1 cellular context compared by ENCODE assay signal in the genomic region with DNA sequence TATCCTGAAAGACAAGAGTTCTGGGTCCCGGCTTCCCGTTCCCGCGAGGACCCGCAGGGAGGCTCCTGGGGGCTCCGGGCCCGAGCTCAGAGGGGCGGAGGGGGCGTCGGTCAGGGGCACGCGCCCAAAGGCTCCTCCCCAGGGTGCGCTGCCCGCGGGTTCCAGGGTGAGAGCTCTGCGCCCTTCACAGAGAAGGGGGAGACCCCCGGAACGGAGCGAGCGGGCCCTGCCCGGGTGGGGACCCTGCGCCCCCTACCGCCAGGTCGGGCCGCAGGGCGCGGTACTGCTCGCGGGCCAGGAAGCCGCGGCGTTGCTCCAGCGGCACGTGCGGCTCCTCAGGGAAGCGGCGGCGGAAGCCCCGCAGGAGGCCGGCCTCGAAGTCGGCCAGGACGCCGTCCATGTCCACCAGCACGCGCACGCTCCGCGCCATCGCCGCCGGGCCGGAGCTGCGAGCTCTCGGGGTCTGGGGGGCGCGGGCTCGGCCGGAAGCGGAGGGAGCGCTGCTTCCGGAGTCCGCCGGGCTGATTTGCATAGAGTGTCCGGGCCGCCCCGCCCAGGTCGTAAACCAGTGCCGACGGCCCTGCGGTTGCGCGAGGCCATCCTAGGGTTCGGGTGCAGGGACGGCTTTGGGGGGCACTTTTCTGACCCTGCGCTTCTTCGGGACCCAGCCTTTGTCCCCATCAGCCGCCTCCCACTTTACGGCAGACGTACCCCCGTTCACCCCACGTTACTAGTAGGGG.
TF ChIP-seq lines count a peak whose summit lies in the region.

A gene (minus strand): TSS at position 465 of the 740 bp plus-strand sequence. CDS start 35 bp downstream, at position 430.

TF ChIP-seq in HepG2, 621 proteins besides CTCF, POLR2A, EP300 and RAD21 (continued from another document and continues in another):
- TF ChIP-seq, protein P1, sequence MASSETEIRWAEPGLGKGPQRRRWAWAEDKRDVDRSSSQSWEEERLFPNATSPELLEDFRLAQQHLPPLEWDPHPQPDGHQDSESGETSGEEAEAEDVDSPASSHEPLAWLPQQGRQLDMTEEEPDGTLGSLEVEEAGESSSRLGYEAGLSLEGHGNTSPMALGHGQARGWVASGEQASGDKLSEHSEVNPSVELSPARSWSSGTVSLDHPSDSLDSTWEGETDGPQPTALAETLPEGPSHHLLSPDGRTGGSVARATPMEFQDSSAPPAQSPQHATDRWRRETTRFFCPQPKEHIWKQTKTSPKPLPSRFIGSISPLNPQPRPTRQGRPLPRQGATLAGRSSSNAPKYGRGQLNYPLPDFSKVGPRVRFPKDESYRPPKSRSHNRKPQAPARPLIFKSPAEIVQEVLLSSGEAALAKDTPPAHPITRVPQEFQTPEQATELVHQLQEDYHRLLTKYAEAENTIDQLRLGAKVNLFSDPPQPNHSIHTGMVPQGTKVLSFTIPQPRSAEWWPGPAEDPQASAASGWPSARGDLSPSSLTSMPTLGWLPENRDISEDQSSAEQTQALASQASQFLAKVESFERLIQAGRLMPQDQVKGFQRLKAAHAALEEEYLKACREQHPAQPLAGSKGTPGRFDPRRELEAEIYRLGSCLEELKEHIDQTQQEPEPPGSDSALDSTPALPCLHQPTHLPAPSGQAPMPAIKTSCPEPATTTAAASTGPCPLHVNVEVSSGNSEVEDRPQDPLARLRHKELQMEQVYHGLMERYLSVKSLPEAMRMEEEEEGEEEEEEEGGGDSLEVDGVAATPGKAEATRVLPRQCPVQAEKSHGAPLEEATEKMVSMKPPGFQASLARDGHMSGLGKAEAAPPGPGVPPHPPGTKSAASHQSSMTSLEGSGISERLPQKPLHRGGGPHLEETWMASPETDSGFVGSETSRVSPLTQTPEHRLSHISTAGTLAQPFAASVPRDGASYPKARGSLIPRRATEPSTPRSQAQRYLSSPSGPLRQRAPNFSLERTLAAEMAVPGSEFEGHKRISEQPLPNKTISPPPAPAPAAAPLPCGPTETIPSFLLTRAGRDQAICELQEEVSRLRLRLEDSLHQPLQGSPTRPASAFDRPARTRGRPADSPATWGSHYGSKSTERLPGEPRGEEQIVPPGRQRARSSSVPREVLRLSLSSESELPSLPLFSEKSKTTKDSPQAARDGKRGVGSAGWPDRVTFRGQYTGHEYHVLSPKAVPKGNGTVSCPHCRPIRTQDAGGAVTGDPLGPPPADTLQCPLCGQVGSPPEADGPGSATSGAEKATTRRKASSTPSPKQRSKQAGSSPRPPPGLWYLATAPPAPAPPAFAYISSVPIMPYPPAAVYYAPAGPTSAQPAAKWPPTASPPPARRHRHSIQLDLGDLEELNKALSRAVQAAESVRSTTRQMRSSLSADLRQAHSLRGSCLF (CRISPR knock-in tag; IDR thresholded peaks at IDR 0.05; ENCODE audit: borderline replicate concordance) = no peak
- TF ChIP-seq AGO2 (optimal IDR thresholded peaks at IDR 0.05; ENCODE audit: low read depth, low read length) = peak; percentile 96
- TF ChIP-seq PLRG1 (conservative IDR thresholded peaks at IDR 0.05) = no peak
- TF ChIP-seq, protein P2, sequence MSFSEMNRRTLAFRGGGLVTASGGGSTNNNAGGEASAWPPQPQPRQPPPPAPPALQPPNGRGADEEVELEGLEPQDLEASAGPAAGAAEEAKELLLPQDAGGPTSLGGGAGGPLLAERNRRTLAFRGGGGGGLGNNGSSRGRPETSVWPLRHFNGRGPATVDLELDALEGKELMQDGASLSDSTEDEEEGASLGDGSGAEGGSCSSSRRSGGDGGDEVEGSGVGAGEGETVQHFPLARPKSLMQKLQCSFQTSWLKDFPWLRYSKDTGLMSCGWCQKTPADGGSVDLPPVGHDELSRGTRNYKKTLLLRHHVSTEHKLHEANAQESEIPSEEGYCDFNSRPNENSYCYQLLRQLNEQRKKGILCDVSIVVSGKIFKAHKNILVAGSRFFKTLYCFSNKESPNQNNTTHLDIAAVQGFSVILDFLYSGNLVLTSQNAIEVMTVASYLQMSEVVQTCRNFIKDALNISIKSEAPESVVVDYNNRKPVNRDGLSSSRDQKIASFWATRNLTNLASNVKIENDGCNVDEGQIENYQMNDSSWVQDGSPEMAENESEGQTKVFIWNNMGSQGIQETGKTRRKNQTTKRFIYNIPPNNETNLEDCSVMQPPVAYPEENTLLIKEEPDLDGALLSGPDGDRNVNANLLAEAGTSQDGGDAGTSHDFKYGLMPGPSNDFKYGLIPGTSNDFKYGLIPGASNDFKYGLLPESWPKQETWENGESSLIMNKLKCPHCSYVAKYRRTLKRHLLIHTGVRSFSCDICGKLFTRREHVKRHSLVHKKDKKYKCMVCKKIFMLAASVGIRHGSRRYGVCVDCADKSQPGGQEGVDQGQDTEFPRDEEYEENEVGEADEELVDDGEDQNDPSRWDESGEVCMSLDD (CRISPR knock-in tag; IDR thresholded peaks at IDR 0.05; ENCODE audit: borderline replicate concordance) = peak; percentile 52; the same call in 1 of the 2 replicates
- no peak for TF ChIP-seq CEBPB (IDR thresholded peaks at IDR 0.05; ENCODE audit: borderline replicate concordance, low read depth, low read length)
- TF ChIP-seq, protein P3, sequence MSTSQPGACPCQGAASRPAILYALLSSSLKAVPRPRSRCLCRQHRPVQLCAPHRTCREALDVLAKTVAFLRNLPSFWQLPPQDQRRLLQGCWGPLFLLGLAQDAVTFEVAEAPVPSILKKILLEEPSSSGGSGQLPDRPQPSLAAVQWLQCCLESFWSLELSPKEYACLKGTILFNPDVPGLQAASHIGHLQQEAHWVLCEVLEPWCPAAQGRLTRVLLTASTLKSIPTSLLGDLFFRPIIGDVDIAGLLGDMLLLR (CRISPR knock-in tag; IDR thresholded peaks at IDR 0.05) = peak; percentile 93
- TF ChIP-seq, protein P4, sequence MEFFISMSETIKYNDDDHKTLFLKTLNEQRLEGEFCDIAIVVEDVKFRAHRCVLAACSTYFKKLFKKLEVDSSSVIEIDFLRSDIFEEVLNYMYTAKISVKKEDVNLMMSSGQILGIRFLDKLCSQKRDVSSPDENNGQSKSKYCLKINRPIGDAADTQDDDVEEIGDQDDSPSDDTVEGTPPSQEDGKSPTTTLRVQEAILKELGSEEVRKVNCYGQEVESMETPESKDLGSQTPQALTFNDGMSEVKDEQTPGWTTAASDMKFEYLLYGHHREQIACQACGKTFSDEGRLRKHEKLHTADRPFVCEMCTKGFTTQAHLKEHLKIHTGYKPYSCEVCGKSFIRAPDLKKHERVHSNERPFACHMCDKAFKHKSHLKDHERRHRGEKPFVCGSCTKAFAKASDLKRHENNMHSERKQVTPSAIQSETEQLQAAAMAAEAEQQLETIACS (CRISPR knock-in tag; IDR thresholded peaks at IDR 0.05) = peak; percentile 82
- TF ChIP-seq NBN (conservative IDR thresholded peaks at IDR 0.05) = no peak
- TF ChIP-seq, protein P5, sequence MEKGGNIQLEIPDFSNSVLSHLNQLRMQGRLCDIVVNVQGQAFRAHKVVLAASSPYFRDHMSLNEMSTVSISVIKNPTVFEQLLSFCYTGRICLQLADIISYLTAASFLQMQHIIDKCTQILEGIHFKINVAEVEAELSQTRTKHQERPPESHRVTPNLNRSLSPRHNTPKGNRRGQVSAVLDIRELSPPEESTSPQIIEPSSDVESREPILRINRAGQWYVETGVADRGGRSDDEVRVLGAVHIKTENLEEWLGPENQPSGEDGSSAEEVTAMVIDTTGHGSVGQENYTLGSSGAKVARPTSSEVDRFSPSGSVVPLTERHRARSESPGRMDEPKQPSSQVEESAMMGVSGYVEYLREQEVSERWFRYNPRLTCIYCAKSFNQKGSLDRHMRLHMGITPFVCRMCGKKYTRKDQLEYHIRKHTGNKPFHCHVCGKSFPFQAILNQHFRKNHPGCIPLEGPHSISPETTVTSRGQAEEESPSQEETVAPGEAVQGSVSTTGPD (CRISPR knock-in tag; IDR thresholded peaks at IDR 0.05) = no peak
- 0 out of 2 replicates have a peak, but pooled peaks have one; percentile 64 for TF ChIP-seq ZNF557 (CRISPR knock-in tag; IDR thresholded peaks at IDR 0.05)
- TF ChIP-seq PAX8 (CRISPR knock-in tag; IDR thresholded peaks at IDR 0.05; ENCODE audit: borderline replicate concordance) = peak; percentile 82; the same call in 1 of the 2 replicates
- TF ChIP-seq MTA1 (CRISPR knock-in tag; IDR thresholded peaks at IDR 0.05; ENCODE audit: borderline replicate concordance) = peak; percentile 65; the same call in 1 of the 2 replicates
- TF ChIP-seq ZNF207 (IDR thresholded peaks at IDR 0.05; ENCODE audit: borderline replicate concordance) = no peak
- TF ChIP-seq CBX1 (IDR thresholded peaks at IDR 0.05; ENCODE audit: low read depth) = peak; percentile 83
- TF ChIP-seq, protein P6, sequence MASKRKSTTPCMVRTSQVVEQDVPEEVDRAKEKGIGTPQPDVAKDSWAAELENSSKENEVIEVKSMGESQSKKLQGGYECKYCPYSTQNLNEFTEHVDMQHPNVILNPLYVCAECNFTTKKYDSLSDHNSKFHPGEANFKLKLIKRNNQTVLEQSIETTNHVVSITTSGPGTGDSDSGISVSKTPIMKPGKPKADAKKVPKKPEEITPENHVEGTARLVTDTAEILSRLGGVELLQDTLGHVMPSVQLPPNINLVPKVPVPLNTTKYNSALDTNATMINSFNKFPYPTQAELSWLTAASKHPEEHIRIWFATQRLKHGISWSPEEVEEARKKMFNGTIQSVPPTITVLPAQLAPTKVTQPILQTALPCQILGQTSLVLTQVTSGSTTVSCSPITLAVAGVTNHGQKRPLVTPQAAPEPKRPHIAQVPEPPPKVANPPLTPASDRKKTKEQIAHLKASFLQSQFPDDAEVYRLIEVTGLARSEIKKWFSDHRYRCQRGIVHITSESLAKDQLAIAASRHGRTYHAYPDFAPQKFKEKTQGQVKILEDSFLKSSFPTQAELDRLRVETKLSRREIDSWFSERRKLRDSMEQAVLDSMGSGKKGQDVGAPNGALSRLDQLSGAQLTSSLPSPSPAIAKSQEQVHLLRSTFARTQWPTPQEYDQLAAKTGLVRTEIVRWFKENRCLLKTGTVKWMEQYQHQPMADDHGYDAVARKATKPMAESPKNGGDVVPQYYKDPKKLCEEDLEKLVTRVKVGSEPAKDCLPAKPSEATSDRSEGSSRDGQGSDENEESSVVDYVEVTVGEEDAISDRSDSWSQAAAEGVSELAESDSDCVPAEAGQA (IDR thresholded peaks at IDR 0.05; ENCODE audit: low read depth) = no peak
- TF ChIP-seq, protein P6 (CRISPR knock-in tag; IDR thresholded peaks at IDR 0.05; ENCODE audit: borderline replicate concordance) = peak; percentile 64; the same call in 1 of the 2 replicates
- peak; percentile 77; the same call in 1 of the 2 replicates for TF ChIP-seq ETV6 (CRISPR knock-in tag; conservative IDR thresholded peaks at IDR 0.05)
- TF ChIP-seq TBP (CRISPR knock-in tag; IDR thresholded peaks at IDR 0.05) = no peak
- TF ChIP-seq, protein P7, sequence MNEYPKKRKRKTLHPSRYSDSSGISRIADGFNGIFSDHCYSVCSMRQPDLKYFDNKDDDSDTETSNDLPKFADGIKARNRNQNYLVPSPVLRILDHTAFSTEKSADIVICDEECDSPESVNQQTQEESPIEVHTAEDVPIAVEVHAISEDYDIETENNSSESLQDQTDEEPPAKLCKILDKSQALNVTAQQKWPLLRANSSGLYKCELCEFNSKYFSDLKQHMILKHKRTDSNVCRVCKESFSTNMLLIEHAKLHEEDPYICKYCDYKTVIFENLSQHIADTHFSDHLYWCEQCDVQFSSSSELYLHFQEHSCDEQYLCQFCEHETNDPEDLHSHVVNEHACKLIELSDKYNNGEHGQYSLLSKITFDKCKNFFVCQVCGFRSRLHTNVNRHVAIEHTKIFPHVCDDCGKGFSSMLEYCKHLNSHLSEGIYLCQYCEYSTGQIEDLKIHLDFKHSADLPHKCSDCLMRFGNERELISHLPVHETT (CRISPR knock-in tag; conservative IDR thresholded peaks at IDR 0.05) = peak; percentile 88
- TF ChIP-seq, protein P8, sequence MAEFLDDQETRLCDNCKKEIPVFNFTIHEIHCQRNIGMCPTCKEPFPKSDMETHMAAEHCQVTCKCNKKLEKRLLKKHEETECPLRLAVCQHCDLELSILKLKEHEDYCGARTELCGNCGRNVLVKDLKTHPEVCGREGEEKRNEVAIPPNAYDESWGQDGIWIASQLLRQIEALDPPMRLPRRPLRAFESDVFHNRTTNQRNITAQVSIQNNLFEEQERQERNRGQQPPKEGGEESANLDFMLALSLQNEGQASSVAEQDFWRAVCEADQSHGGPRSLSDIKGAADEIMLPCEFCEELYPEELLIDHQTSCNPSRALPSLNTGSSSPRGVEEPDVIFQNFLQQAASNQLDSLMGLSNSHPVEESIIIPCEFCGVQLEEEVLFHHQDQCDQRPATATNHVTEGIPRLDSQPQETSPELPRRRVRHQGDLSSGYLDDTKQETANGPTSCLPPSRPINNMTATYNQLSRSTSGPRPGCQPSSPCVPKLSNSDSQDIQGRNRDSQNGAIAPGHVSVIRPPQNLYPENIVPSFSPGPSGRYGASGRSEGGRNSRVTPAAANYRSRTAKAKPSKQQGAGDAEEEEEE (CRISPR knock-in tag; IDR thresholded peaks at IDR 0.05; ENCODE audit: borderline replicate concordance) = no peak
- TF ChIP-seq, protein P9, sequence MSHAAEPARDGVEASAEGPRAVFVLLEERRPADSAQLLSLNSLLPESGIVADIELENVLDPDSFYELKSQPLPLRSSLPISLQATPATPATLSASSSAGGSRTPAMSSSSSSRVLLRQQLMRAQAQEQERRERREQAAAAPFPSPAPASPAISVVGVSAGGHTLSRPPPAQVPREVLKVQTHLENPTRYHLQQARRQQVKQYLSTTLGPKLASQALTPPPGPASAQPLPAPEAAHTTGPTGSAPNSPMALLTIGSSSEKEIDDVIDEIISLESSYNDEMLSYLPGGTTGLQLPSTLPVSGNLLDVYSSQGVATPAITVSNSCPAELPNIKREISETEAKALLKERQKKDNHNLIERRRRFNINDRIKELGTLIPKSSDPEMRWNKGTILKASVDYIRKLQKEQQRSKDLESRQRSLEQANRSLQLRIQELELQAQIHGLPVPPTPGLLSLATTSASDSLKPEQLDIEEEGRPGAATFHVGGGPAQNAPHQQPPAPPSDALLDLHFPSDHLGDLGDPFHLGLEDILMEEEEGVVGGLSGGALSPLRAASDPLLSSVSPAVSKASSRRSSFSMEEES (CRISPR knock-in tag; IDR thresholded peaks at IDR 0.05) = peak; percentile 56; the same call in 1 of the 2 replicates
- no peak for TF ChIP-seq MBNL3 (CRISPR knock-in tag; conservative IDR thresholded peaks at IDR 0.05)
- no peak; the same call in 1 of the 2 replicates for TF ChIP-seq HDAC2 (CRISPR knock-in tag; IDR thresholded peaks at IDR 0.05)
- TF ChIP-seq MYNN (CRISPR knock-in tag; IDR thresholded peaks at IDR 0.05; ENCODE audit: low read depth) = no peak
- peak; percentile 82; the same call in 1 of the 2 replicates for TF ChIP-seq STAT5B (CRISPR knock-in tag; IDR thresholded peaks at IDR 0.05)
- 0 out of 2 replicates have a peak, but pooled peaks have one; percentile 6 for TF ChIP-seq ZNF121 (CRISPR knock-in tag; IDR thresholded peaks at IDR 0.05)
- peak; percentile 84 for TF ChIP-seq TAF1 (CRISPR knock-in tag; IDR thresholded peaks at IDR 0.05)
- TF ChIP-seq CHD4 (IDR thresholded peaks at IDR 0.05; ENCODE audit: borderline replicate concordance, low read length) = no peak
